13 cellular contexts compared by ENCODE assay signal in genomic region chr9:109349431-109349846, GRCh38. TPM values are rescaled to one million over a fixed set of nuclear protein-coding genes. Genes with fewer than 3 reads are reported as not detected.
DNase-seq lines count a peak whose midpoint lies in the region; ATAC-seq and TF ChIP-seq lines count a peak whose summit lies in the region.
"Had no signal": no experiment of that assay in that cellular context is flagged by ENCODE, and none has a peak within 500 bp of the region (broad histone marks: within the 10 kb centered on the region; RNA-seq: fewer than 3 reads in every experiment).

No MANE protein-coding gene starts in this region.

- no peaks in the 10 kb centered on the region for H3K36me3 Mint-ChIP-seq in naive thymus-derived CD4-positive, alpha-beta T cell

- no peaks in the 10 kb centered on the region for H3K27me3 ChIP-seq in lower lobe of right lung (ENCODE audit: low read depth)
- H3K27me3 ChIP-seq in naive thymus-derived CD4-positive, alpha-beta T cell (ENCODE audit: control insufficient read depth in 2 of 2, insufficient read depth in 2 of 2, low read length in 2 of 2) = no peaks in the 10 kb centered on the region
- H3K27me3 ChIP-seq: tibial nerve had no signal

- H3K4me1 Mint-ChIP-seq in naive thymus-derived CD4-positive, alpha-beta T cell = no peaks in the 10 kb centered on the region

- ATAC-seq in lower lobe of right lung (peak; percentile 65 to 82), GM21723 (IDR thresholded peaks at IDR 0.05; ENCODE audit: unreplicated experiment) (no peak)
- ATAC-seq in naive thymus-derived CD4-positive, alpha-beta T cell = no peak
- ATAC-seq: mucosa of descending colon had no signal

- H3K4me3 ChIP-seq in astrocyte of the spinal cord (ENCODE audit: low read depth, low read length) = no peak overlapping the region
- no peak overlapping the region for H3K4me3 ChIP-seq in lower lobe of right lung
- no peak overlapping the region for H3K4me3 ChIP-seq in naive thymus-derived CD4-positive, alpha-beta T cell (ENCODE audit: low read length)
- H3K4me3 ChIP-seq: mucosa of descending colon, tibial nerve had no signal

- no peaks in the 10 kb centered on the region for H3K36me3 ChIP-seq in lower lobe of right lung
- H3K36me3 ChIP-seq in naive thymus-derived CD4-positive, alpha-beta T cell (ENCODE audit: control insufficient read depth in 2 of 3, insufficient read depth in 3 of 3, low read length in 3 of 3) = no peaks in the 10 kb centered on the region
- H3K36me3 ChIP-seq: tibial nerve had no signal

- H3K9me3 ChIP-seq in lower lobe of right lung = no peaks in the 10 kb centered on the region
- H3K9me3 ChIP-seq in naive thymus-derived CD4-positive, alpha-beta T cell (ENCODE audit: control insufficient read depth in 2 of 3, low read length in 3 of 3) = no peaks in the 10 kb centered on the region
- H3K9me3 ChIP-seq: mucosa of descending colon, tibial nerve had no signal

- no peak overlapping the region for H3K27ac Mint-ChIP-seq in naive thymus-derived CD4-positive, alpha-beta T cell

- no peak overlapping the region for H3K27ac ChIP-seq in lower lobe of right lung
- H3K27ac ChIP-seq in naive thymus-derived CD4-positive, alpha-beta T cell (ENCODE audit: low read depth, low read length) = no peak overlapping the region

- H3K4me3 Mint-ChIP-seq in naive thymus-derived CD4-positive, alpha-beta T cell = no peak overlapping the region

- POLR2A ChIA-PET in naive thymus-derived CD4-positive, alpha-beta T cell (lab: Charles Lee) = no interaction called here

- TF ChIP-seq CTCF in astrocyte of the spinal cord (IDR thresholded peaks at IDR 0.05; ENCODE audit: low read depth, low read length) = no peak
- no peak for TF ChIP-seq CTCF in lower lobe of right lung (IDR thresholded peaks at IDR 0.05)

- peak; percentile 73 for DNase-seq in COLO829 (ENCODE audit: low spot score)
- peak; percentile 95 for DNase-seq in NCI-H1105 treated with DMSO at 0.1 percent for 48 hours (lab: John Stamatoyannopoulos, UW)
- DNase-seq in astrocyte of the spinal cord (ENCODE audit: low read depth, low spot score) = peak; percentile 91
- DNase-seq in lower lobe of right lung = no peak
- no peak for DNase-seq in naive thymus-derived CD4-positive, alpha-beta T cell
- no peak for DNase-seq in SKM-1 (lab: John Stamatoyannopoulos, UW; ENCODE audit: unreplicated experiment)
- DNase-seq in NCI-H128 (lab: John Stamatoyannopoulos, UW; ENCODE audit: unreplicated experiment) = no peak
- DNase-seq: DND-41; mucosa of descending colon; NCI-H2171; stimulated activated CD4-positive, alpha-beta T cell treated with anti-CD3 and anti-CD28 coated beads, Interleukin-4, amount 100 ng/mL, for 4 hours had no signal

- in situ Hi-C loops in astrocyte of the spinal cord (cut with HindIII; ENCODE audit: low sequenced_read_pairs) = no loop called here

- peaks cover 4 to 13% (median 12%) of the 10 kb centered on the region in 5 donors for H3K27me3 Mint-ChIP-seq in naive thymus-derived CD4-positive, alpha-beta T cell

- intact Hi-C loops in lower lobe of right lung (cut with DNase I) = no loop called here
- intact Hi-C loops in naive thymus-derived CD4-positive, alpha-beta T cell (cut with micrococcal nuclease) = no loop called here

- H3K4me1 ChIP-seq in lower lobe of right lung = peaks cover 9% of the 10 kb centered on the region
- no peaks in the 10 kb centered on the region for H3K4me1 ChIP-seq in naive thymus-derived CD4-positive, alpha-beta T cell (ENCODE audit: control insufficient read depth in 2 of 2, insufficient read depth in 2 of 2, low read length in 2 of 2)

- H3K9me3 Mint-ChIP-seq in naive thymus-derived CD4-positive, alpha-beta T cell = peaks cover 0 to 5% (median 0%) of the 10 kb centered on the region in 11 donors

- CTCF ChIA-PET in naive thymus-derived CD4-positive, alpha-beta T cell (lab: Charles Lee) = no interaction called here

RNA-seq across cellular contexts. Expression of gene EPB41L4B, which starts 28.6 kb away (rescaled TPM):
- total RNA-seq in lower lobe of right lung = 12.1 TPM
- under 1 TPM in 1 of 5 experiments, not detected in 4; 0.36 TPM for total RNA-seq in naive thymus-derived CD4-positive, alpha-beta T cell
- not detected for polyA plus RNA-seq in naive thymus-derived CD4-positive, alpha-beta T cell

Comparison
In these comparisons a context has a peak if more than half of its experiments do, and no peak if none do; other contexts are left out.
1. DNase-seq: peak in COLO829 (single experiment), NCI-H1105 treated with DMSO at 0.1 percent for 48 hours (single experiment) and astrocyte of the spinal cord (single experiment); none in lower lobe of right lung (single experiment), naive thymus-derived CD4-positive, alpha-beta T cell (0 of 9), SKM-1 (single experiment) and NCI-H128 (single experiment).
2. ATAC-seq: peak in lower lobe of right lung (2 of 2); none in naive thymus-derived CD4-positive, alpha-beta T cell (single experiment) and GM21723 (single experiment).